12 cellular contexts compared by ENCODE assay signal in the genomic region with DNA sequence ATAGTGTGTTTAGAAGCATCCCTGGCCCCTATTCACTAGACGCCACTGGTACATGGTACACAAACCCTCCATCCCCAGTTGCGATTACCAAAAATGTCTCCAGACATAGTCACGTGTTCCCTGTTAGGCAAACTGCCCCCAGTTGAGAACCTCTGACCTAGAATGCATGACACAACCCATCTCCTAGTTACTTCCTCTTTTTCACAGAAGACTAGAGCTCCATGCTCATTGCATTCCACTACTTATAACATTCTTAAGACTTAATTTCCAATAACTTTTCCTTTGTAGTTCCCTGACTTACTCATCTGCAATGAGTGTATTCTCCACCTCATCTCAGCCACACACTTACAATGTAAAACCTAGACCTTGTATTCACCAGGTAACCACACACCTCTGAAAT.
DNase-seq lines count a peak whose midpoint lies in the region; ATAC-seq, FAIRE-seq and TF ChIP-seq lines count a peak whose summit lies in the region.
"Had no signal": no experiment of that assay in that cellular context is flagged by ENCODE, and none has a peak within 500 bp of the region (broad histone marks: within the 10 kb centered on the region; RNA-seq: fewer than 3 reads in every experiment).

No MANE protein-coding gene starts in this region.

- FAIRE-seq in K562 (lab: Jason Lieb, UNC): peak; percentile 79
- FAIRE-seq: endothelial cell of umbilical vein had no signal

- intact Hi-C loops in K562 (cut with micrococcal nuclease) (loop anchor here (5.0 kb wide), 2 partner anchors 68 to 398 kb away; partner anchors contain the start of gene PRSS12), prostate gland (cut with DNase I) (no loop called here), A673 (cut with micrococcal nuclease; ENCODE audit: unreplicated experiment) (loop anchor here (5.0 kb wide), 1 partner anchor 68 kb away; the partner anchor contains the start of gene PRSS12)
- intact Hi-C loops in activated CD4-positive, alpha-beta memory T cell treated with anti-CD3 and anti-CD28 coated beads for 36 hours (cut with micrococcal nuclease): no loop called here

- 3% methylated on average over 3 of the region's 3 CpGs for WGBS in K562 (ENCODE audit: insufficient coverage, low coverage, missing lambda C conversion rate)
- 82% methylated on average over 3 of the region's 3 CpGs for WGBS in prostate gland

- no peaks in the 10 kb centered on the region for H3K27me3 Mint-ChIP-seq in activated CD4-positive, alpha-beta memory T cell treated with anti-CD3 and anti-CD28 coated beads for 36 hours

- BruUV-seq in K562 (replicated peaks; lab: Mats Ljungman, UMichigan): no TSS peak
- no TSS peak for BruUV-seq in A673 (replicated peaks; lab: Mats Ljungman, UMichigan)

- peaks cover 24% of the 10 kb centered on the region for H3K79me2 ChIP-seq in K562 (ENCODE audit: control insufficient read depth, insufficient read depth, low read length)

- peaks cover 34% of the 10 kb centered on the region for H3K4me1 Mint-ChIP-seq in activated CD4-positive, alpha-beta memory T cell treated with anti-CD3 and anti-CD28 coated beads for 36 hours (ENCODE audit: low read depth)

- peaks cover 0 to 13% of the 10 kb centered on the region in 2 experiments; a peak in 3 of 5 replicates for H3K4me1 ChIP-seq in K562 (replicated peaks in 1 of 2; ENCODE audit: control insufficient read depth in 2 of 2, insufficient read depth in 2 of 2, low read length in 2 of 2)
- H3K4me1 ChIP-seq in prostate gland (replicated peaks): peaks cover 6% of the 10 kb centered on the region
- peaks cover 15% of the 10 kb centered on the region for H3K4me1 ChIP-seq in A673 (ENCODE audit: insufficient read depth, low read length, poor library complexity, severe bottlenecking)

- H3K4me2 ChIP-seq in K562 (ENCODE audit: insufficient read depth, low read length): 0 out of 2 replicates have a peak overlapping the region, but pooled peaks have one; percentile 15

- no peaks in the 10 kb centered on the region for H4K20me1 ChIP-seq in K562 (replicated peaks; ENCODE audit: control insufficient read depth, insufficient read depth, low read length)

- TF ChIP-seq CTCF in K562 (IDR thresholded peaks at IDR 0.05 in 2 of 3, conservative IDR thresholded peaks at IDR 0.05 in 1 of 3; ENCODE audit: insufficient read depth in 2 of 3, low read depth in 1 of 3, low read length in 3 of 3) (no peak), prostate gland (IDR thresholded peaks at IDR 0.05) (no peak), A673 (conservative IDR thresholded peaks at IDR 0.05; ENCODE audit: low read depth, low read length) (no peak)

- H3K4me3 Mint-ChIP-seq in activated CD4-positive, alpha-beta memory T cell treated with anti-CD3 and anti-CD28 coated beads for 36 hours: no peak overlapping the region
- H3K4me3 Mint-ChIP-seq: mesothelial cell of epicardium had no signal

- TF ChIP-seq EP300 in K562 (IDR thresholded peaks at IDR 0.05; ENCODE audit: low read length): no peak

- H3K9me1 ChIP-seq in K562 (ENCODE audit: control insufficient read depth, insufficient read depth, low read length): no peaks in the 10 kb centered on the region

- no peak for TF ChIP-seq RAD21 in K562 (CRISPR knock-in tag; conservative IDR thresholded peaks at IDR 0.05 in 1 of 2, IDR thresholded peaks at IDR 0.05 in 1 of 2)

- H3K27ac Mint-ChIP-seq in activated CD4-positive, alpha-beta memory T cell treated with anti-CD3 and anti-CD28 coated beads for 36 hours: no peak overlapping the region

- H3K4me3 ChIP-seq in K562: no peak overlapping the region
- H3K4me3 ChIP-seq in prostate gland: no peak overlapping the region
- H3K4me3 ChIP-seq in A673 (ENCODE audit: low read depth, low read length, poor library complexity, severe bottlenecking): no peak overlapping the region

- POLR2A ChIA-PET in K562 (lab: Yijun Ruan, JAX): interaction anchor here (1.0 kb wide), 1 partner anchor 8 kb away, joined by 4 read pairs; no protein-coding TSS in a partner anchor
- POLR2A ChIA-PET in activated CD4-positive, alpha-beta memory T cell treated with anti-CD3 and anti-CD28 coated beads for 36 hours (lab: Charles Lee): no interaction called here
- POLR2A ChIA-PET in A673 (lab: Charles Lee; ENCODE audit: low non-redundant PET): no interaction called here

- DNase-seq in K562 (ENCODE audit: extremely low read depth in 1 of 4, low spot score in 3 of 4) (peak in 2 of 4 experiments; percentile 30 to 64), prostate gland (ENCODE audit: low spot score) (no peak), A673 (ENCODE audit: low spot score) (no peak), ecto neural progenitor cell (ENCODE audit: low spot score) (no peak)
- DNase-seq in activated CD4-positive, alpha-beta memory T cell treated with anti-CD3 and anti-CD28 coated beads for 36 hours: no peak
- DNase-seq: stimulated activated CD4-positive, alpha-beta T cell treated with anti-CD3 and anti-CD28 coated beads, Interleukin-2, amount 100 ng/mL, for 24 hours had no signal

- H3K36me3 Mint-ChIP-seq in activated CD4-positive, alpha-beta memory T cell treated with anti-CD3 and anti-CD28 coated beads for 36 hours: peaks cover 42% of the 10 kb centered on the region
- H3K36me3 Mint-ChIP-seq: mesothelial cell of epicardium had no signal

- peak; percentile 59 for ATAC-seq in GM18517 (IDR thresholded peaks at IDR 0.05; ENCODE audit: unreplicated experiment)
- peak; percentile 56 for ATAC-seq in GM21529 (IDR thresholded peaks at IDR 0.05; ENCODE audit: unreplicated experiment)
- peak; percentile 51 for ATAC-seq in HG03442 (IDR thresholded peaks at IDR 0.05; ENCODE audit: unreplicated experiment)
- ATAC-seq in K562: peak; percentile 47

- TF ChIP-seq POLR2A in K562 (conservative IDR thresholded peaks at IDR 0.05) (no peak), prostate gland (IDR thresholded peaks at IDR 0.05) (no peak)

- H3K9me3 Mint-ChIP-seq in activated CD4-positive, alpha-beta memory T cell treated with anti-CD3 and anti-CD28 coated beads for 36 hours: no peaks in the 10 kb centered on the region
- H3K9me3 Mint-ChIP-seq: activated T-helper 2 cell treated with anti-CD3 and anti-CD28 coated beads, Interferon-gamma antibody, Interleukin-2, Interleukin-4, amounts not matched to agents 10 μg/mL and 5 μg/mL and 100 μg/mL, durations not matched to agents 14 hours and 24 hours and 36 hours; mesothelial cell of epicardium had no signal

- no peaks in the 10 kb centered on the region for H3K9me3 ChIP-seq in K562 (replicated peaks; ENCODE audit: control insufficient read depth, insufficient read depth, low read depth, low read length)
- H3K9me3 ChIP-seq in prostate gland: no peaks in the 10 kb centered on the region
- H3K9me3 ChIP-seq in A673 (ENCODE audit: low read depth, low read length, poor library complexity, severe bottlenecking): no peaks in the 10 kb centered on the region

- CTCF ChIA-PET in K562 (lab: Yijun Ruan, JAX; ENCODE audit: low intra/inter-chr PET ratio) (no interaction called here), A673 (lab: Charles Lee) (no interaction called here)
- CTCF ChIA-PET in activated CD4-positive, alpha-beta memory T cell treated with anti-CD3 and anti-CD28 coated beads for 36 hours (lab: Charles Lee): interaction anchor here (1.5 kb wide), 1 partner anchor 69 kb away, joined by 5 read pairs; the partner anchor contains the start of gene PRSS12

- no peak overlapping the region for H2AFZ ChIP-seq in K562 (ENCODE audit: low read depth, low read length)

- H3K9ac ChIP-seq in K562 (ENCODE audit: insufficient read depth in 1 of 2, low read depth in 2 of 2, low read length in 2 of 2): no peak overlapping the region

- in situ Hi-C loops in K562 (cut with MboI): loop anchor here (25.0 kb wide), 1 partner anchor 403 kb away; the partner anchor contains the start of gene METTL14

- H3K27me3 ChIP-seq in K562 (ENCODE audit: control insufficient read depth in 2 of 2, insufficient read depth in 2 of 2, low read length in 2 of 2): no peaks in the 10 kb centered on the region
- no peaks in the 10 kb centered on the region for H3K27me3 ChIP-seq in prostate gland (replicated peaks; ENCODE audit: insufficient read depth)
- H3K27me3 ChIP-seq in A673 (replicated peaks; ENCODE audit: insufficient read depth, low read depth, low read length, poor library complexity): no peaks in the 10 kb centered on the region

- H3K36me3 ChIP-seq in K562 (ENCODE audit: control insufficient read depth, insufficient read depth, low read length): peaks cover 29% of the 10 kb centered on the region
- H3K36me3 ChIP-seq in prostate gland: no peaks in the 10 kb centered on the region
- peaks cover 24% of the 10 kb centered on the region for H3K36me3 ChIP-seq in A673 (ENCODE audit: insufficient read depth, low read length, poor library complexity, severe bottlenecking)

- H3K27ac ChIP-seq in K562 (ENCODE audit: extremely low read depth, low read depth, low read length) (no peak overlapping the region), prostate gland (no peak overlapping the region), A673 (ENCODE audit: low read depth, low read length, poor library complexity, severe bottlenecking) (no peak overlapping the region)

TF ChIP-seq in K562, 482 proteins besides CTCF, POLR2A, EP300 and RAD21 (continues in another document):
- 0 out of 2 replicates have a peak, but pooled peaks have one; percentile 27 for TF ChIP-seq TEAD4 (IDR thresholded peaks at IDR 0.05; ENCODE audit: low read length)
- no peak for TF ChIP-seq TEAD4 (CRISPR knock-in tag; IDR thresholded peaks at IDR 0.05; ENCODE audit: borderline replicate concordance)
- TF ChIP-seq ZNF644 (tag; IDR thresholded peaks at IDR 0.05; ENCODE audit: low read depth): no peak
- TF ChIP-seq ZBTB49 (CRISPR knock-in tag; IDR thresholded peaks at IDR 0.05; ENCODE audit: borderline replicate concordance): no peak
- TF ChIP-seq KDM4B (IDR thresholded peaks at IDR 0.05; ENCODE audit: borderline replicate concordance in 2 of 2, low read depth in 1 of 2): no peak
- no peak for TF ChIP-seq NRF1 (conservative IDR thresholded peaks at IDR 0.05 in 1 of 2, IDR thresholded peaks at IDR 0.05 in 1 of 2)
- TF ChIP-seq EWSR1 (IDR thresholded peaks at IDR 0.05; ENCODE audit: borderline replicate concordance, low read depth, partially characterized antibody): no peak

Comparison
In these comparisons a context has a peak if more than half of its experiments do, and no peak if none do; other contexts are left out.
1. intact Hi-C loops: an anchor here in K562 (5.0 kb wide) and A673 (5.0 kb wide); none called in prostate gland and activated CD4-positive, alpha-beta memory T cell treated with anti-CD3 and anti-CD28 coated beads for 36 hours.